1 cellular context compared by ENCODE assay signal in the genomic region with DNA sequence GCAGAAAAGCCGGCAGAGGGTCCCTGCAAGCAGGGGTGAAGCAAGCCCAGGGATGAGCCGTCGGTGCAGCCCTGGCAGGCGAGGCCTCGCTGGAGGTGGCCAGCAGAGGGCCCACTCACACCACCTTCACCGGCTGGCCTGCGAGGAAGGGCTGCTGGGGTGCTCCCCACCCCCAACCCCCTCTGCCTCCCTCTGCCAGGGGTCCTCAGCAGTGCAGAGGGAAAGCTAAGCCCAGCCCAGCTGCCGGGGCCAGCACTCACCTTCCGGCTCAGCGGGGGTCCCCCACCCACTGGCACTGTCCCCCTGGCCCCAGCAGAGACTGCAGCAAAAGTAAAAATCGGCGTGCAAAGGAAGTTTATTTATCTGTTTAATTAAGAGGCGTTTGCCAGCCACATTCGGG.
TF ChIP-seq lines count a peak whose summit lies in the region.

No MANE protein-coding gene starts in this region.

TF ChIP-seq in HepG2, 621 proteins besides CTCF, POLR2A, EP300 and RAD21 (continued from another document):
- TF ChIP-seq SMC3 (IDR thresholded peaks at IDR 0.05; ENCODE audit: low read length) (peak; percentile 9; the same call in 1 of the 2 replicates), HNF4G (IDR thresholded peaks at IDR 0.05; ENCODE audit: borderline replicate concordance, low read depth, low read length) (no peak), HNF4G (CRISPR knock-in tag; IDR thresholded peaks at IDR 0.05; ENCODE audit: borderline replicate concordance, low read depth) (no peak), KMT2A (CRISPR knock-in tag; IDR thresholded peaks at IDR 0.05) (no peak), MIER2 (CRISPR knock-in tag; IDR thresholded peaks at IDR 0.05) (0 out of 2 replicates have a peak, but pooled peaks have one; percentile 64), HDAC1 (CRISPR knock-in tag; IDR thresholded peaks at IDR 0.05) (no peak), GLI4 (CRISPR knock-in tag; IDR thresholded peaks at IDR 0.05; ENCODE audit: borderline replicate concordance) (no peak), ZNF781 (CRISPR knock-in tag; IDR thresholded peaks at IDR 0.05; ENCODE audit: borderline replicate concordance, not compliant biosample characterization) (no peak), ZNF263 (CRISPR knock-in tag; IDR thresholded peaks at IDR 0.05) (peak; percentile 80), DR1 (CRISPR knock-in tag; IDR thresholded peaks at IDR 0.05) (no peak), SRF (IDR thresholded peaks at IDR 0.05; ENCODE audit: low read depth, low read length) (no peak), SMARCC2 (IDR thresholded peaks at IDR 0.05) (no peak), ZKSCAN5 (CRISPR knock-in tag; IDR thresholded peaks at IDR 0.05) (no peak), DNMT1 (CRISPR knock-in tag; IDR thresholded peaks at IDR 0.05) (no peak), PHB2 (IDR thresholded peaks at IDR 0.05; ENCODE audit: partially characterized antibody) (no peak), ZNF550 (CRISPR knock-in tag; IDR thresholded peaks at IDR 0.05; ENCODE audit: borderline replicate concordance) (no peak), ZNF772 (CRISPR knock-in tag; IDR thresholded peaks at IDR 0.05) (no peak), XRCC5 (optimal IDR thresholded peaks at IDR 0.05; ENCODE audit: low read length) (peak; percentile 45), KIAA2018 (CRISPR knock-in tag; IDR thresholded peaks at IDR 0.05; ENCODE audit: borderline replicate concordance) (no peak)
- TF ChIP-seq, protein P1, sequence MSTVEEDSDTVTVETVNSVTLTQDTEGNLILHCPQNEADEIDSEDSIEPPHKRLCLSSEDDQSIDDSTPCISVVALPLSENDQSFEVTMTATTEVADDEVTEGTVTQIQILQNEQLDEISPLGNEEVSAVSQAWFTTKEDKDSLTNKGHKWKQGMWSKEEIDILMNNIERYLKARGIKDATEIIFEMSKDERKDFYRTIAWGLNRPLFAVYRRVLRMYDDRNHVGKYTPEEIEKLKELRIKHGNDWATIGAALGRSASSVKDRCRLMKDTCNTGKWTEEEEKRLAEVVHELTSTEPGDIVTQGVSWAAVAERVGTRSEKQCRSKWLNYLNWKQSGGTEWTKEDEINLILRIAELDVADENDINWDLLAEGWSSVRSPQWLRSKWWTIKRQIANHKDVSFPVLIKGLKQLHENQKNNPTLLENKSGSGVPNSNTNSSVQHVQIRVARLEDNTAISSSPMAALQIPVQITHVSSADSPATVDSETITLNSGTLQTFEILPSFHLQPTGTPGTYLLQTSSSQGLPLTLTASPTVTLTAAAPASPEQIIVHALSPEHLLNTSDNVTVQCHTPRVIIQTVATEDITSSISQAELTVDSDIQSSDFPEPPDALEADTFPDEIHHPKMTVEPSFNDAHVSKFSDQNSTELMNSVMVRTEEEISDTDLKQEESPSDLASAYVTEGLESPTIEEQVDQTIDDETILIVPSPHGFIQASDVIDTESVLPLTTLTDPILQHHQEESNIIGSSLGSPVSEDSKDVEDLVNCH (CRISPR knock-in tag; IDR thresholded peaks at IDR 0.05), result no peak
- TF ChIP-seq, protein P2, sequence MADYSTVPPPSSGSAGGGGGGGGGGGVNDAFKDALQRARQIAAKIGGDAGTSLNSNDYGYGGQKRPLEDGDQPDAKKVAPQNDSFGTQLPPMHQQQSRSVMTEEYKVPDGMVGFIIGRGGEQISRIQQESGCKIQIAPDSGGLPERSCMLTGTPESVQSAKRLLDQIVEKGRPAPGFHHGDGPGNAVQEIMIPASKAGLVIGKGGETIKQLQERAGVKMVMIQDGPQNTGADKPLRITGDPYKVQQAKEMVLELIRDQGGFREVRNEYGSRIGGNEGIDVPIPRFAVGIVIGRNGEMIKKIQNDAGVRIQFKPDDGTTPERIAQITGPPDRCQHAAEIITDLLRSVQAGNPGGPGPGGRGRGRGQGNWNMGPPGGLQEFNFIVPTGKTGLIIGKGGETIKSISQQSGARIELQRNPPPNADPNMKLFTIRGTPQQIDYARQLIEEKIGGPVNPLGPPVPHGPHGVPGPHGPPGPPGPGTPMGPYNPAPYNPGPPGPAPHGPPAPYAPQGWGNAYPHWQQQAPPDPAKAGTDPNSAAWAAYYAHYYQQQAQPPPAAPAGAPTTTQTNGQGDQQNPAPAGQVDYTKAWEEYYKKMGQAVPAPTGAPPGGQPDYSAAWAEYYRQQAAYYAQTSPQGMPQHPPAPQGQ (CRISPR knock-in tag; IDR thresholded peaks at IDR 0.05; ENCODE audit: borderline replicate concordance), result no peak
TF ChIP-seq in HepG2: peak in this region for 7.
